9 cellular contexts compared by ENCODE assay signal in the genomic region with DNA sequence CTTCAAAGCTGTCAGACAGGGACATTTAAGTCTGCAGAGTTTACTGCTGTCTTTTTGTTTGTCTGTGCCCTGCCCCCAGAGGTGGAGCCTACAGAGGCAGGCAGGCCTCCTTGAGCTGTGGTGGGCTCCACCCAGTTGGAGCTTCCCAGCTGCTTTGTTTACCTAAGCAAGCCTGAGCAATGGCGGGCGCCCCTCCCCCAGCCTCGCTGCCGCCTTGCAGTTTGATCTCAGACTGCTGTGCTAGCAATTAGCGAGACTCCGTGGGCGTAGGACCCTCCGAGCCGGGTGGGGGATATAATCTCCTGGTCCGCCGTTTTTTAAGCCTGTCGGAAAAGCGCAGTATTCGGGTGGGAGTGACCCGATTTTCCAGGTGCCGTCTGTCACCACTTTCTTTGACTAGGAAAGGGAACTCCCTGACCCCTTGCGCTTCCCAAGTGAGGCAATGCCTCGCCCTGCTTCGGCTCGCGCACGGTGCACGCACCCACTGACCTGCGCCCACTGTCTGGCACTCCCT. TPM values are rescaled to one million over a fixed set of nuclear protein-coding genes. Genes with fewer than 3 reads are reported as not detected.
DNase-seq lines count a peak whose midpoint lies in the region; ATAC-seq, FAIRE-seq and TF ChIP-seq lines count a peak whose summit lies in the region.
"Not testable (repeated sequence)": the region's sequence is repeated elsewhere in the genome, so short reads cannot be mapped to it uniquely, and the experiment has no call there.
"Had no signal": no experiment of that assay in that cellular context is flagged by ENCODE, and none has a peak within 500 bp of the region (broad histone marks: within the 10 kb centered on the region; RNA-seq: fewer than 3 reads in every experiment).

No MANE protein-coding gene starts in this region.

- H2AK5ac ChIP-seq in trophoblast cell (ENCODE audit: low read length), result not testable (repeated sequence)

- H3K9me3 Mint-ChIP-seq in glutamatergic neuron (ENCODE audit: unreplicated experiment), result not testable (repeated sequence)

- H4K12ac ChIP-seq in trophoblast cell (ENCODE audit: low read depth, low read length), result peak overlapping the region; percentile 43

- not testable (repeated sequence) for FAIRE-seq in HepG2 (lab: Jason Lieb, UNC)

- TF ChIP-seq EP300 in HepG2 (IDR thresholded peaks at IDR 0.05; ENCODE audit: low read depth in 2 of 2, low read length in 2 of 2); HepG2 (CRISPR knock-in tag; IDR thresholded peaks at IDR 0.05; ENCODE audit: borderline replicate concordance): not testable (repeated sequence)

- not testable (repeated sequence) for H3K27me3 ChIP-seq in HepG2 (ENCODE audit: control insufficient read depth in 1 of 2, insufficient read depth in 2 of 2, low read length in 2 of 2); trophoblast cell (ENCODE audit: insufficient read depth, low read length)

- peak overlapping the region; percentile 70 for H3K4me3 Mint-ChIP-seq in glutamatergic neuron (ENCODE audit: unreplicated experiment)

- H4K8ac ChIP-seq in trophoblast cell (ENCODE audit: low read depth, low read length), result not testable (repeated sequence)

- not testable (repeated sequence) for BruUV-seq in HepG2 (replicated peaks; lab: Mats Ljungman, UMichigan)

- not testable (repeated sequence) for H3K79me2 ChIP-seq in HepG2 (ENCODE audit: insufficient read depth, low read length); trophoblast cell (ENCODE audit: control insufficient read depth, insufficient read depth, low read length, poor library complexity)

- intact Hi-C loops in HepG2 (cut with micrococcal nuclease; ENCODE audit: unreplicated experiment), result not testable (repeated sequence)

- peak overlapping the region; percentile 63 for H3K27ac ChIP-seq in VCaP
- not testable (repeated sequence) for H3K27ac ChIP-seq in HepG2 (ENCODE audit: extremely low read length, insufficient read depth, low read length); trophoblast cell (ENCODE audit: low read depth, low read length)

- H2BK5ac ChIP-seq in trophoblast cell (ENCODE audit: low read depth, low read length, poor library complexity), result not testable (repeated sequence)

- not testable (repeated sequence) for H3K4me1 ChIP-seq in ES-I3 (ENCODE audit: insufficient read depth, low read length); HepG2 (ENCODE audit: insufficient read depth, low read length); trophoblast cell (ENCODE audit: control insufficient read depth in 1 of 2, insufficient read depth in 2 of 2, low read length in 2 of 2)

- not testable (repeated sequence) for H2AFZ ChIP-seq in HepG2 (ENCODE audit: low read length); trophoblast cell (ENCODE audit: insufficient read depth, low read length, poor library complexity)

- ATAC-seq in HepG2, result not testable (repeated sequence)

- not testable (repeated sequence) for H2BK12ac ChIP-seq in trophoblast cell (ENCODE audit: low read length)

- not testable (repeated sequence) for H2BK120ac ChIP-seq in trophoblast cell (ENCODE audit: insufficient read depth, low read length, poor library complexity)

- H3K27me3 Mint-ChIP-seq in glutamatergic neuron (ENCODE audit: unreplicated experiment), result not testable (repeated sequence)

- in situ Hi-C loops in HepG2 (cut with HindIII; ENCODE audit: extremely low pct_ligation_motif_present, low pct_unique_long_range_greater_than_20kb), result not testable (repeated sequence)

- not testable (repeated sequence) for H3K36me3 Mint-ChIP-seq in glutamatergic neuron (ENCODE audit: unreplicated experiment)

- H3K27ac Mint-ChIP-seq in glutamatergic neuron (ENCODE audit: unreplicated experiment), result peak overlapping the region; percentile 83

- not testable (repeated sequence) for H3K18ac ChIP-seq in trophoblast cell (ENCODE audit: low read length)

- not testable (repeated sequence) for H3K4me1 Mint-ChIP-seq in glutamatergic neuron (ENCODE audit: low read depth, unreplicated experiment)

- not testable (repeated sequence) for H4K91ac ChIP-seq in trophoblast cell (ENCODE audit: low read depth, low read length)

- not testable (repeated sequence) for DNase-seq in HEK293T (ENCODE audit: extremely low spot score); glutamatergic neuron; HepG2 (ENCODE audit: low spot score); trophoblast cell
- peak; percentile 4 for DNase-seq in NCI-H748 (lab: John Stamatoyannopoulos, UW; ENCODE audit: unreplicated experiment)

- POLR2A ChIA-PET in HEK293T (lab: Yijun Ruan, JAX), result interaction anchor here (0.9 to 1.2 kb wide), 2 partner anchors 30 to 214 kb away, joined by 4 read pairs; partner anchors contain the start of gene NDUFA5
- POLR2A ChIA-PET in HepG2 (lab: Yijun Ruan, JAX), result interaction anchor here (1.3 kb wide), 1 partner anchor 30 kb away, joined by 4 read pairs; the partner anchor contains the start of gene NDUFA5

- not testable (repeated sequence) for H3K4ac ChIP-seq in trophoblast cell (ENCODE audit: low read depth, low read length)

- H3K79me1 ChIP-seq in trophoblast cell (ENCODE audit: low read length), result not testable (repeated sequence)

- not testable (repeated sequence) for H3K36me3 ChIP-seq in ES-I3 (ENCODE audit: insufficient read depth, low read length); HepG2 (replicated peaks in 1 of 2; ENCODE audit: control insufficient read depth in 1 of 2, insufficient read depth in 2 of 2, low read length in 2 of 2); trophoblast cell (ENCODE audit: control insufficient read depth in 1 of 2, insufficient read depth in 2 of 2, low read length in 2 of 2)

- 2% methylated on average over 10 of the region's 24 CpGs for WGBS in HepG2 (ENCODE audit: low lambda C conversion rate)
- WGBS in trophoblast cell (ENCODE audit: extremely low coverage, insufficient coverage, insufficient read length), result no CpG with 5 or more reads among the region's 24 CpGs

- not testable (repeated sequence) for TF ChIP-seq CTCF in VCaP (conservative IDR thresholded peaks at IDR 0.05); glutamatergic neuron (IDR thresholded peaks at IDR 0.05; ENCODE audit: partially characterized antibody, unreplicated experiment); HepG2 (CRISPR knock-in tag; IDR thresholded peaks at IDR 0.05)

- H3K14ac ChIP-seq in trophoblast cell (ENCODE audit: low read length), result not testable (repeated sequence)

- H3K9me3 ChIP-seq in ES-I3 (ENCODE audit: control insufficient read depth, insufficient read depth, low read length); HepG2 (ENCODE audit: low read length); trophoblast cell (ENCODE audit: insufficient read depth, low read depth, low read length): not testable (repeated sequence)

- TF ChIP-seq POLR2A in HepG2 (IDR thresholded peaks at IDR 0.05; ENCODE audit: insufficient read depth in 1 of 2, low read depth in 2 of 2, low read length in 2 of 2), result not testable (repeated sequence)

- H3K9ac ChIP-seq in ES-I3 (ENCODE audit: low read depth, low read length), result peak overlapping the region; percentile 52
- H3K9ac ChIP-seq in HepG2 (ENCODE audit: insufficient read depth, low read depth, low read length); trophoblast cell (ENCODE audit: low read length): not testable (repeated sequence)

- not testable (repeated sequence) for H4K20me1 ChIP-seq in HepG2 (ENCODE audit: insufficient read depth, low read length)

- peak overlapping the region in 2 of 3 experiments; percentile 43 to 52; a peak in 3 of 6 replicates for H3K4me3 ChIP-seq in HepG2 (replicated peaks in 1 of 3; ENCODE audit: insufficient read depth in 1 of 3, low read depth in 2 of 3, low read length in 3 of 3)
- not testable (repeated sequence) for H3K4me3 ChIP-seq in trophoblast cell (ENCODE audit: low read depth, low read length)

- TF ChIP-seq RAD21 in HepG2 (CRISPR knock-in tag; IDR thresholded peaks at IDR 0.05), result not testable (repeated sequence)

- H3K4me2 ChIP-seq in HepG2 (ENCODE audit: low read depth, low read length), result peak overlapping the region; percentile 76; the same call in 1 of the 2 replicates
- H3K4me2 ChIP-seq in trophoblast cell (ENCODE audit: low read length), result not testable (repeated sequence)

- CTCF ChIA-PET in HEK293T (lab: Yijun Ruan, JAX), result interaction anchor here (0.7 to 1.5 kb wide), 2 partner anchors 35 to 1410 kb away, joined by 3 read pairs; no protein-coding TSS in a partner anchor
- CTCF ChIA-PET in HepG2 (lab: Yijun Ruan, JAX; ENCODE audit: low intra/inter-chr PET ratio, low total read pairs), result not testable (repeated sequence)

- H3K23ac ChIP-seq in trophoblast cell (ENCODE audit: low read length), result not testable (repeated sequence)

RNA-seq across cellular contexts. Expression of gene IQUB, which starts 6.6 kb away (rescaled TPM):
- total RNA-seq in glutamatergic neuron (ENCODE audit: unreplicated experiment) (0.98 TPM), HepG2 (2016; rRNA removed; fragmentation: Illumina TruSeq; extraction: Trizol) (0.07 and 0.31 TPM in 2 replicates)
- 0.09 and 0.30 TPM in 2 replicates for total RNA-seq in HepG2 (2016; cell fraction: cytosol; rRNA removed; fragmentation: Illumina TruSeq; extraction: Trizol; ENCODE audit: low read depth)
- total RNA-seq in HepG2 (2016; cell fraction: insoluble cytoplasmic fraction; rRNA removed; fragmentation: Illumina TruSeq; extraction: Trizol), result 0.06 TPM in 1 of 2 replicates, not detected in the other
- total RNA-seq in HepG2 (2016; cell fraction: membrane; rRNA removed; fragmentation: Illumina TruSeq; extraction: Trizol), result 0.09 and 0.28 TPM in 2 replicates
- 0.16 TPM in 1 of 2 replicates, not detected in the other for total RNA-seq in HepG2 (2016; cell fraction: nucleus; rRNA removed; fragmentation: Illumina TruSeq; extraction: Trizol)
- polyA plus RNA-seq in HepG2 (2011; rRNA removed), result 0.10 TPM in 1 of 2 replicates, not detected in the other
- 0.05 TPM in 1 of 2 replicates, not detected in the other for polyA plus RNA-seq in HepG2 (2011; cell fraction: cytosol; rRNA removed)
- not detected in 2 replicates for polyA plus RNA-seq in HepG2 (2011; cell fraction: nucleus; rRNA removed)
- 0.11 and 0.15 TPM in 2 replicates for polyA plus RNA-seq in HepG2 (2012)
- 0.03 and 0.10 TPM in 2 replicates for polyA plus RNA-seq in HepG2 (2016; cell fraction: cytosol; fragmentation: Illumina TruSeq; extraction: Trizol; ENCODE audit: low read depth)
- 0.08 TPM in 1 of 2 replicates, not detected in the other for polyA plus RNA-seq in HepG2 (2016; cell fraction: insoluble cytoplasmic fraction; fragmentation: Illumina TruSeq; extraction: Trizol; ENCODE audit: low read depth)
- not detected in 2 replicates for polyA plus RNA-seq in HepG2 (2016; cell fraction: membrane; fragmentation: Illumina TruSeq; extraction: Trizol; ENCODE audit: low read depth)
- not detected in 2 replicates for polyA plus RNA-seq in HepG2 (2016; cell fraction: nucleus; fragmentation: Illumina TruSeq; extraction: Trizol; ENCODE audit: insufficient read depth, low read depth)
- not detected in 2 replicates for polyA minus RNA-seq in HepG2 (2011; rRNA and poly(A)+ RNA removed; ENCODE audit: low replicate concordance)
- polyA minus RNA-seq in HepG2 (2011; cell fraction: cytosol; rRNA and poly(A)+ RNA removed), result not detected in 2 replicates
- 0.26 and 0.50 TPM in 2 replicates for polyA minus RNA-seq in HepG2 (2011; cell fraction: nucleus; rRNA and poly(A)+ RNA removed)
- polyA plus RNA-seq in trophoblast cell (2013), result 0.41 and 0.42 TPM in 2 replicates
- total RNA-seq: CD4-positive, CD25-positive, alpha-beta regulatory T cell; HT1080 had no signal

RNA-seq across cellular contexts. Expression of gene NDUFA5, which starts 29.8 kb away (rescaled TPM):
- total RNA-seq in glutamatergic neuron (ENCODE audit: unreplicated experiment) (84.4 TPM), HepG2 (2016; rRNA removed; fragmentation: Illumina TruSeq; extraction: Trizol) (55.9 and 79.6 TPM in 2 replicates)
- total RNA-seq in HepG2 (2016; cell fraction: cytosol; rRNA removed; fragmentation: Illumina TruSeq; extraction: Trizol; ENCODE audit: low read depth), result 7.1 and 9.3 TPM in 2 replicates
- 54.4 and 89.4 TPM in 2 replicates for total RNA-seq in HepG2 (2016; cell fraction: insoluble cytoplasmic fraction; rRNA removed; fragmentation: Illumina TruSeq; extraction: Trizol)
- total RNA-seq in HepG2 (2016; cell fraction: membrane; rRNA removed; fragmentation: Illumina TruSeq; extraction: Trizol), result 18.1 and 25.2 TPM in 2 replicates
- 32.2 and 34.7 TPM in 2 replicates for total RNA-seq in HepG2 (2016; cell fraction: nucleus; rRNA removed; fragmentation: Illumina TruSeq; extraction: Trizol)
- 10.7 and 16.9 TPM in 2 replicates for polyA plus RNA-seq in HepG2 (2011; rRNA removed)
- 3.1 and 6.6 TPM in 2 replicates for polyA plus RNA-seq in HepG2 (2011; cell fraction: cytosol; rRNA removed)
- 4.5 and 6.9 TPM in 2 replicates for polyA plus RNA-seq in HepG2 (2011; cell fraction: nucleus; rRNA removed)
- polyA plus RNA-seq in HepG2 (2012), result 25.0 and 58.6 TPM in 2 replicates
- 11.5 and 12.0 TPM in 2 replicates for polyA plus RNA-seq in HepG2 (2016; cell fraction: cytosol; fragmentation: Illumina TruSeq; extraction: Trizol; ENCODE audit: low read depth)
- polyA plus RNA-seq in HepG2 (2016; cell fraction: insoluble cytoplasmic fraction; fragmentation: Illumina TruSeq; extraction: Trizol; ENCODE audit: low read depth), result 122 and 134 TPM in 2 replicates
- 22.0 and 24.5 TPM in 2 replicates for polyA plus RNA-seq in HepG2 (2016; cell fraction: membrane; fragmentation: Illumina TruSeq; extraction: Trizol; ENCODE audit: low read depth)
- 56.4 and 58.4 TPM in 2 replicates for polyA plus RNA-seq in HepG2 (2016; cell fraction: nucleus; fragmentation: Illumina TruSeq; extraction: Trizol; ENCODE audit: insufficient read depth, low read depth)
- polyA minus RNA-seq in HepG2 (2011; rRNA and poly(A)+ RNA removed; ENCODE audit: low replicate concordance), result 3.4 and 7.2 TPM in 2 replicates
- polyA minus RNA-seq in HepG2 (2011; cell fraction: cytosol; rRNA and poly(A)+ RNA removed), result 14.1 and 16.6 TPM in 2 replicates
- polyA minus RNA-seq in HepG2 (2011; cell fraction: nucleus; rRNA and poly(A)+ RNA removed), result 35.7 and 38.1 TPM in 2 replicates
- polyA plus RNA-seq in trophoblast cell (2013), result 41.7 and 45.3 TPM in 2 replicates
